Comparison of ENCODE assay signal across 1 cellular context in genomic region chr3:3179407-3180094, GRCh38.
A peak's percentile ranks its signal among the peaks of the same experiment; 100 is the strongest.
TF ChIP-seq lines count a peak whose summit lies in the region.

Gene CRBN, minus strand, starts transcription at chr3:3179691. Its CDS starts 4 bp downstream, at chr3:3179687.

TF ChIP-seq in HepG2, 621 proteins besides CTCF, POLR2A, EP300 and RAD21 (continued from another document and continues in another):
- TF ChIP-seq, protein P1, sequence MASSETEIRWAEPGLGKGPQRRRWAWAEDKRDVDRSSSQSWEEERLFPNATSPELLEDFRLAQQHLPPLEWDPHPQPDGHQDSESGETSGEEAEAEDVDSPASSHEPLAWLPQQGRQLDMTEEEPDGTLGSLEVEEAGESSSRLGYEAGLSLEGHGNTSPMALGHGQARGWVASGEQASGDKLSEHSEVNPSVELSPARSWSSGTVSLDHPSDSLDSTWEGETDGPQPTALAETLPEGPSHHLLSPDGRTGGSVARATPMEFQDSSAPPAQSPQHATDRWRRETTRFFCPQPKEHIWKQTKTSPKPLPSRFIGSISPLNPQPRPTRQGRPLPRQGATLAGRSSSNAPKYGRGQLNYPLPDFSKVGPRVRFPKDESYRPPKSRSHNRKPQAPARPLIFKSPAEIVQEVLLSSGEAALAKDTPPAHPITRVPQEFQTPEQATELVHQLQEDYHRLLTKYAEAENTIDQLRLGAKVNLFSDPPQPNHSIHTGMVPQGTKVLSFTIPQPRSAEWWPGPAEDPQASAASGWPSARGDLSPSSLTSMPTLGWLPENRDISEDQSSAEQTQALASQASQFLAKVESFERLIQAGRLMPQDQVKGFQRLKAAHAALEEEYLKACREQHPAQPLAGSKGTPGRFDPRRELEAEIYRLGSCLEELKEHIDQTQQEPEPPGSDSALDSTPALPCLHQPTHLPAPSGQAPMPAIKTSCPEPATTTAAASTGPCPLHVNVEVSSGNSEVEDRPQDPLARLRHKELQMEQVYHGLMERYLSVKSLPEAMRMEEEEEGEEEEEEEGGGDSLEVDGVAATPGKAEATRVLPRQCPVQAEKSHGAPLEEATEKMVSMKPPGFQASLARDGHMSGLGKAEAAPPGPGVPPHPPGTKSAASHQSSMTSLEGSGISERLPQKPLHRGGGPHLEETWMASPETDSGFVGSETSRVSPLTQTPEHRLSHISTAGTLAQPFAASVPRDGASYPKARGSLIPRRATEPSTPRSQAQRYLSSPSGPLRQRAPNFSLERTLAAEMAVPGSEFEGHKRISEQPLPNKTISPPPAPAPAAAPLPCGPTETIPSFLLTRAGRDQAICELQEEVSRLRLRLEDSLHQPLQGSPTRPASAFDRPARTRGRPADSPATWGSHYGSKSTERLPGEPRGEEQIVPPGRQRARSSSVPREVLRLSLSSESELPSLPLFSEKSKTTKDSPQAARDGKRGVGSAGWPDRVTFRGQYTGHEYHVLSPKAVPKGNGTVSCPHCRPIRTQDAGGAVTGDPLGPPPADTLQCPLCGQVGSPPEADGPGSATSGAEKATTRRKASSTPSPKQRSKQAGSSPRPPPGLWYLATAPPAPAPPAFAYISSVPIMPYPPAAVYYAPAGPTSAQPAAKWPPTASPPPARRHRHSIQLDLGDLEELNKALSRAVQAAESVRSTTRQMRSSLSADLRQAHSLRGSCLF (CRISPR knock-in tag; IDR thresholded peaks at IDR 0.05; ENCODE audit: borderline replicate concordance) = no peak
- TF ChIP-seq ZNF160 (CRISPR knock-in tag; IDR thresholded peaks at IDR 0.05) (peak; percentile 93), YEATS2 (CRISPR knock-in tag; IDR thresholded peaks at IDR 0.05; ENCODE audit: borderline replicate concordance) (peak; percentile 95), ZBTB8A (CRISPR knock-in tag; IDR thresholded peaks at IDR 0.05; ENCODE audit: borderline replicate concordance, low read depth) (no peak), PHF5A (CRISPR knock-in tag; IDR thresholded peaks at IDR 0.05; ENCODE audit: low read depth, unreplicated experiment) (peak; percentile 77), ZNF777 (CRISPR knock-in tag; IDR thresholded peaks at IDR 0.05) (peak; percentile 66; the same call in 1 of the 2 replicates), ZNF282 (IDR thresholded peaks at IDR 0.05; ENCODE audit: partially characterized antibody) (no peak), TBX2 (CRISPR knock-in tag; IDR thresholded peaks at IDR 0.05; ENCODE audit: borderline replicate concordance) (peak; percentile 87), ZNF414 (CRISPR knock-in tag; IDR thresholded peaks at IDR 0.05) (peak; percentile 87), ZNF121 (CRISPR knock-in tag; IDR thresholded peaks at IDR 0.05) (0 out of 2 replicates have a peak, but pooled peaks have one; percentile 48), RNF2 (conservative IDR thresholded peaks at IDR 0.05; ENCODE audit: low read depth) (peak; percentile 69), BHLHE40 (IDR thresholded peaks at IDR 0.05; ENCODE audit: low read length) (peak; percentile 58), SAP130 (CRISPR knock-in tag; IDR thresholded peaks at IDR 0.05; ENCODE audit: low read depth) (peak; percentile 87), ESRRA (CRISPR knock-in tag; IDR thresholded peaks at IDR 0.05; ENCODE audit: low read depth) (0 out of 2 replicates have a peak, but pooled peaks have one; percentile 46), CERS6 (CRISPR knock-in tag; IDR thresholded peaks at IDR 0.05) (no peak), ZNF143 (CRISPR knock-in tag; IDR thresholded peaks at IDR 0.05) (peak; percentile 99), ELF4 (CRISPR knock-in tag; IDR thresholded peaks at IDR 0.05; ENCODE audit: borderline replicate concordance) (no peak), DMTF1 (CRISPR knock-in tag; IDR thresholded peaks at IDR 0.05) (no peak), ASH2L (IDR thresholded peaks at IDR 0.05; ENCODE audit: insufficient read length, low read depth, low read length) (peak; percentile 94), EZH2 (conservative IDR thresholded peaks at IDR 0.05; ENCODE audit: low read depth, low read length) (no peak), KAT2B (IDR thresholded peaks at IDR 0.05; ENCODE audit: borderline replicate concordance, low read depth, low read length) (no peak), ZNF746 (CRISPR knock-in tag; IDR thresholded peaks at IDR 0.05) (no peak), ZNF761 (CRISPR knock-in tag; conservative IDR thresholded peaks at IDR 0.05) (peak; percentile 73), ZMAT3 (CRISPR knock-in tag; conservative IDR thresholded peaks at IDR 0.05) (no peak; the same call in 1 of the 2 replicates), POLR2AphosphoS5 (IDR thresholded peaks at IDR 0.05; ENCODE audit: low read depth, low read length) (peak; percentile 86), ARID3A (IDR thresholded peaks at IDR 0.05; ENCODE audit: low read depth, low read length) (no peak), ZNF3 (CRISPR knock-in tag; IDR thresholded peaks at IDR 0.05) (no peak; the same call in 1 of the 2 replicates), SMAD3 (CRISPR knock-in tag; IDR thresholded peaks at IDR 0.05) (peak; percentile 74; the same call in 1 of the 2 replicates), ZNF607 (CRISPR knock-in tag; IDR thresholded peaks at IDR 0.05; ENCODE audit: borderline replicate concordance) (peak; percentile 87; the same call in 1 of the 2 replicates), TCF7 (IDR thresholded peaks at IDR 0.05; ENCODE audit: low read depth) (no peak), CREB1 (IDR thresholded peaks at IDR 0.05) (peak; percentile 34; the same call in 1 of the 2 replicates), CREB1 (CRISPR knock-in tag; IDR thresholded peaks at IDR 0.05) (no peak), KLF12 (CRISPR knock-in tag; IDR thresholded peaks at IDR 0.05; ENCODE audit: borderline replicate concordance) (peak; percentile 99), HOXD1 (CRISPR knock-in tag; IDR thresholded peaks at IDR 0.05) (peak; percentile 80; the same call in 1 of the 2 replicates), RXRA (CRISPR knock-in tag; IDR thresholded peaks at IDR 0.05) (peak; percentile 77), ZNF317 (CRISPR knock-in tag; IDR thresholded peaks at IDR 0.05) (peak; percentile 76), ZNF619 (CRISPR knock-in tag; IDR thresholded peaks at IDR 0.05) (peak; percentile 97; the same call in 1 of the 2 replicates), HNRNPUL1 (IDR thresholded peaks at IDR 0.05; ENCODE audit: low read depth, low read length) (no peak), PCBP1 (IDR thresholded peaks at IDR 0.05; ENCODE audit: borderline replicate concordance, low read depth, low read length) (no peak), ZNF484 (CRISPR knock-in tag; IDR thresholded peaks at IDR 0.05; ENCODE audit: borderline replicate concordance, low read depth) (no peak), SALL1 (CRISPR knock-in tag; IDR thresholded peaks at IDR 0.05) (peak; percentile 92), KDM1A (CRISPR knock-in tag; IDR thresholded peaks at IDR 0.05) (no peak; the same call in 1 of the 2 replicates), HOMEZ (CRISPR knock-in tag; IDR thresholded peaks at IDR 0.05; ENCODE audit: low read depth) (peak; percentile 96), TEAD2 (CRISPR knock-in tag; IDR thresholded peaks at IDR 0.05) (no peak), RFX5 (IDR thresholded peaks at IDR 0.05; ENCODE audit: low read depth, low read length) (no peak)
- TF ChIP-seq, protein P2, sequence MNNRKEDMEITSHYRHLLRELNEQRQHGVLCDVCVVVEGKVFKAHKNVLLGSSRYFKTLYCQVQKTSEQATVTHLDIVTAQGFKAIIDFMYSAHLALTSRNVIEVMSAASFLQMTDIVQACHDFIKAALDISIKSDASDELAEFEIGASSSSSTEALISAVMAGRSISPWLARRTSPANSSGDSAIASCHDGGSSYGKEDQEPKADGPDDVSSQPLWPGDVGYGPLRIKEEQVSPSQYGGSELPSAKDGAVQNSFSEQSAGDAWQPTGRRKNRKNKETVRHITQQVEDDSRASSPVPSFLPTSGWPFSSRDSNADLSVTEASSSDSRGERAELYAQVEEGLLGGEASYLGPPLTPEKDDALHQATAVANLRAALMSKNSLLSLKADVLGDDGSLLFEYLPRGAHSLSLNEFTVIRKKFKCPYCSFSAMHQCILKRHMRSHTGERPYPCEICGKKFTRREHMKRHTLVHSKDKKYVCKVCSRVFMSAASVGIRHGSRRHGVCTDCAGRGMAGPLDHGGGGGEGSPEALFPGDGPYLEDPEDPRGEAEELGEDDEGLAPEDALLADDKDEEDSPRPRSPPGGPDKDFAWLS (CRISPR knock-in tag; IDR thresholded peaks at IDR 0.05; ENCODE audit: borderline replicate concordance) = no peak
- TF ChIP-seq, protein P3, sequence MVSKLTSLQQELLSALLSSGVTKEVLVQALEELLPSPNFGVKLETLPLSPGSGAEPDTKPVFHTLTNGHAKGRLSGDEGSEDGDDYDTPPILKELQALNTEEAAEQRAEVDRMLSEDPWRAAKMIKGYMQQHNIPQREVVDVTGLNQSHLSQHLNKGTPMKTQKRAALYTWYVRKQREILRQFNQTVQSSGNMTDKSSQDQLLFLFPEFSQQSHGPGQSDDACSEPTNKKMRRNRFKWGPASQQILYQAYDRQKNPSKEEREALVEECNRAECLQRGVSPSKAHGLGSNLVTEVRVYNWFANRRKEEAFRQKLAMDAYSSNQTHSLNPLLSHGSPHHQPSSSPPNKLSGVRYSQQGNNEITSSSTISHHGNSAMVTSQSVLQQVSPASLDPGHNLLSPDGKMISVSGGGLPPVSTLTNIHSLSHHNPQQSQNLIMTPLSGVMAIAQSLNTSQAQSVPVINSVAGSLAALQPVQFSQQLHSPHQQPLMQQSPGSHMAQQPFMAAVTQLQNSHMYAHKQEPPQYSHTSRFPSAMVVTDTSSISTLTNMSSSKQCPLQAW (CRISPR knock-in tag; IDR thresholded peaks at IDR 0.05) = peak; percentile 83; the same call in 1 of the 2 replicates
- TF ChIP-seq, protein P4, sequence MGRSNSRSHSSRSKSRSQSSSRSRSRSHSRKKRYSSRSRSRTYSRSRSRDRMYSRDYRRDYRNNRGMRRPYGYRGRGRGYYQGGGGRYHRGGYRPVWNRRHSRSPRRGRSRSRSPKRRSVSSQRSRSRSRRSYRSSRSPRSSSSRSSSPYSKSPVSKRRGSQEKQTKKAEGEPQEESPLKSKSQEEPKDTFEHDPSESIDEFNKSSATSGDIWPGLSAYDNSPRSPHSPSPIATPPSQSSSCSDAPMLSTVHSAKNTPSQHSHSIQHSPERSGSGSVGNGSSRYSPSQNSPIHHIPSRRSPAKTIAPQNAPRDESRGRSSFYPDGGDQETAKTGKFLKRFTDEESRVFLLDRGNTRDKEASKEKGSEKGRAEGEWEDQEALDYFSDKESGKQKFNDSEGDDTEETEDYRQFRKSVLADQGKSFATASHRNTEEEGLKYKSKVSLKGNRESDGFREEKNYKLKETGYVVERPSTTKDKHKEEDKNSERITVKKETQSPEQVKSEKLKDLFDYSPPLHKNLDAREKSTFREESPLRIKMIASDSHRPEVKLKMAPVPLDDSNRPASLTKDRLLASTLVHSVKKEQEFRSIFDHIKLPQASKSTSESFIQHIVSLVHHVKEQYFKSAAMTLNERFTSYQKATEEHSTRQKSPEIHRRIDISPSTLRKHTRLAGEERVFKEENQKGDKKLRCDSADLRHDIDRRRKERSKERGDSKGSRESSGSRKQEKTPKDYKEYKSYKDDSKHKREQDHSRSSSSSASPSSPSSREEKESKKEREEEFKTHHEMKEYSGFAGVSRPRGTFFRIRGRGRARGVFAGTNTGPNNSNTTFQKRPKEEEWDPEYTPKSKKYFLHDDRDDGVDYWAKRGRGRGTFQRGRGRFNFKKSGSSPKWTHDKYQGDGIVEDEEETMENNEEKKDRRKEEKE (IDR thresholded peaks at IDR 0.05) = no peak
